12 cellular contexts compared by ENCODE assay signal in the genomic region with DNA sequence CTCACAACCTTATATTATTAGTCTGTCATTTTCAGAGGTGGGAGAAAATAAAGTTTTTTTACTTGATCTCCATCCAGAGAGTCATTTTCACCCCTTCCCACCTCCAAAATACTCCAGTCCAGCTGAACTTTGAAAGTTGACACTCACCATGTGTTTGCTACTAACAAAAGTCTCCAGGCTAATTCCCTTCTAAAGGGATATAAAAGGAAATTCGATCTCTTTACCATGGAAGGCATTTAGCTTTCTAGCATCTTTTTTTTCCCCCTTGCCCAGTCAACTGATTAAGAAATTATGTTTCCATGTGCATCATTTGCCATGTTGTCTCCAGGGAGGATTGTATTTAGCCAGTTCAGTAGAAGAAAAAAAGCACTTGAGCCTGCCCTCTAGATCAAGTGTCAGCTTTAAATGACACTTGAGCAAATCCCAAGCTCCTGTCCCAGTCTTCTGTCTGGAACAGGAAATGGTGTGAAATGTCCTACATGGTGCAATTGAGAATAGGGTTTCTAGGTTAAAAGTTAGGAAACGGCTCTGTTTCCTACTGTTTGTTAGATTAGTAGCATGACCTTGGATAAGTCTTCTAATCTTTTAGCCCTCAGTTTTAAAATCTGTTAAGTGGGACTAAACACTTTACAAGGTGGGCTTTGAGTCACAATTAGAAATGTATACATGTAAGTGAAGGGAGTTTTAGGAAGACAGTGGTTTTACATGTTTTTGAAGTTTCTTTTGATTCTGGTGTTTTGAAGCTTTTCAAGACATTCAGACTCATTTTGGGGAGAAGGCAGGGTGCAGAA.
DNase-seq lines count a peak whose midpoint lies in the region; ATAC-seq and TF ChIP-seq lines count a peak whose summit lies in the region.
"Had no signal": no experiment of that assay in that cellular context is flagged by ENCODE, and none has a peak within 500 bp of the region (broad histone marks: within the 10 kb centered on the region; RNA-seq: fewer than 3 reads in every experiment).

No MANE protein-coding gene starts in this region.

- H3K4me1 ChIP-seq in psoas muscle, result peaks cover 21% of the 10 kb centered on the region

- H3K36me3 ChIP-seq in psoas muscle (ENCODE audit: insufficient read depth in 1 of 2, low read depth in 1 of 2), result peaks cover 5 to 20% of the 10 kb centered on the region in 2 donors

- TF ChIP-seq CTCF in psoas muscle (IDR thresholded peaks at IDR 0.05), result no peak

- DNase-seq in NCI-H146 (lab: John Stamatoyannopoulos, UW), result peak; percentile 16
- no peak for DNase-seq in NCI-H146 treated with DMSO at 0.1 percent for 48 hours (lab: John Stamatoyannopoulos, UW; ENCODE audit: unreplicated experiment)
- DNase-seq in NCI-H2227 (lab: John Stamatoyannopoulos, UW; ENCODE audit: unreplicated experiment), result peak; percentile 63
- DNase-seq in dedifferentiated amniotic fluid mesenchymal stem cell (ENCODE audit: extremely low spot score), result peak; percentile 66
- DNase-seq in psoas muscle, result no peak
- no peak for DNase-seq in NCI-H1694 (lab: John Stamatoyannopoulos, UW)
- DNase-seq in cortex of kidney (lab: John Stamatoyannopoulos, UW), result no peak
- no peak for DNase-seq in SW480 (ENCODE audit: low spot score)
- DNase-seq: anterior cingulate cortex, HFFc6, small intestine had no signal

- no peaks in the 10 kb centered on the region for H3K9me3 ChIP-seq in psoas muscle
- H3K9me3 ChIP-seq: A549 had no signal

- H3K4me3 ChIP-seq in psoas muscle, result no peak overlapping the region
- H3K4me3 ChIP-seq: A549 had no signal

- H3K27me3 ChIP-seq in psoas muscle (ENCODE audit: insufficient read depth in 3 of 3, low read length in 2 of 3), result no peaks in the 10 kb centered on the region

- 14 to 19% (median 18%) methylated on average over 2 of the region's 2 CpGs for WGBS in psoas muscle, 3 donors

- H3K27ac ChIP-seq in psoas muscle, result peak overlapping the region; percentile 67
- H3K27ac ChIP-seq: A549 had no signal

- ATAC-seq in psoas muscle, result peak in 3 of 4 donors; percentile 64 to 91 (median 71)
- ATAC-seq: A549 had no signal

- intact Hi-C loops in psoas muscle (cut with DNase I), result loop anchor here in 1 of 2 donors (5.0 kb wide), 1 partner anchor 80 kb away; a partner anchor contains a TSS

Comparison
In these comparisons a context has a peak if more than half of its experiments do, and no peak if none do; other contexts are left out.
1. DNase-seq: peak in NCI-H146 (single experiment), NCI-H2227 (single experiment) and dedifferentiated amniotic fluid mesenchymal stem cell (single experiment); none in NCI-H146 treated with DMSO at 0.1 percent for 48 hours (single experiment), psoas muscle (0 of 2), NCI-H1694 (single experiment), cortex of kidney (single experiment) and SW480 (single experiment).